ENCODE assay signal across 18 cellular contexts in genomic region chr1:181660621-181661020, GRCh38.
A peak's percentile ranks its signal among the peaks of the same experiment; 100 is the strongest.
DNase-seq lines count a peak whose midpoint lies in the region; ATAC-seq, FAIRE-seq and TF ChIP-seq lines count a peak whose summit lies in the region.
"Had no signal": no experiment of that assay in that cellular context is flagged by ENCODE, and none has a peak within 500 bp of the region (broad histone marks: within the 10 kb centered on the region; RNA-seq: fewer than 3 reads in every experiment).

No MANE protein-coding gene starts in this region.

- no peak overlapping the region for H2AFZ ChIP-seq in astrocyte (ENCODE audit: low read depth, low read length)

- H3K9ac ChIP-seq in astrocyte (ENCODE audit: low read length): no peak overlapping the region
- H3K9ac ChIP-seq: BLaER1 had no signal

- no peak for FAIRE-seq in astrocyte (lab: Jason Lieb, UNC)
- FAIRE-seq: G401.6, GM12892, H54 had no signal

- no peak overlapping the region for H3K27ac ChIP-seq in astrocyte (ENCODE audit: low read depth, low read length)
- no peak overlapping the region for H3K27ac ChIP-seq in esophagus muscularis mucosa (replicated peaks in 1 of 4)
- no peak overlapping the region for H3K27ac ChIP-seq in gastroesophageal sphincter
- no peak overlapping the region for H3K27ac ChIP-seq in thyroid gland
- H3K27ac ChIP-seq: 22Rv1, BLaER1 had no signal

- TF ChIP-seq POLR2A in esophagus muscularis mucosa (IDR thresholded peaks at IDR 0.05; ENCODE audit: low read depth) (no peak), gastroesophageal sphincter (IDR thresholded peaks at IDR 0.05) (no peak), thyroid gland (IDR thresholded peaks at IDR 0.05) (no peak)

- peaks cover 4% of the 10 kb centered on the region for H3K27me3 Mint-ChIP-seq in astrocyte (ENCODE audit: low read depth, unreplicated experiment)

- no peaks in the 10 kb centered on the region for H3K36me3 ChIP-seq in astrocyte (ENCODE audit: insufficient read depth, low read length)
- H3K36me3 ChIP-seq in esophagus muscularis mucosa: no peaks in the 10 kb centered on the region
- no peaks in the 10 kb centered on the region for H3K36me3 ChIP-seq in gastroesophageal sphincter
- H3K36me3 ChIP-seq in thyroid gland: no peaks in the 10 kb centered on the region
- H3K36me3 ChIP-seq: BLaER1 had no signal

- no peaks in the 10 kb centered on the region for H3K36me3 Mint-ChIP-seq in astrocyte (ENCODE audit: low read depth, unreplicated experiment)
- H3K36me3 Mint-ChIP-seq: CD8-positive, alpha-beta memory T cell had no signal

- no peaks in the 10 kb centered on the region for H3K27me3 ChIP-seq in astrocyte (ENCODE audit: insufficient read depth, low read length)
- no peaks in the 10 kb centered on the region for H3K27me3 ChIP-seq in esophagus muscularis mucosa
- no peaks in the 10 kb centered on the region for H3K27me3 ChIP-seq in gastroesophageal sphincter
- H3K27me3 ChIP-seq in thyroid gland: no peaks in the 10 kb centered on the region
- H3K27me3 ChIP-seq: BLaER1 had no signal

- H3K79me2 ChIP-seq in astrocyte (ENCODE audit: insufficient read depth, low read length): no peaks in the 10 kb centered on the region

- H3K4me2 ChIP-seq in astrocyte (ENCODE audit: low read length): no peak overlapping the region
- H3K4me2 ChIP-seq: BLaER1 had no signal

- H3K27ac Mint-ChIP-seq in astrocyte (ENCODE audit: unreplicated experiment): no peak overlapping the region
- H3K27ac Mint-ChIP-seq: CD8-positive, alpha-beta memory T cell had no signal

- H3K4me1 Mint-ChIP-seq in astrocyte (ENCODE audit: low read depth, unreplicated experiment): peaks cover 5% of the 10 kb centered on the region
- H3K4me1 Mint-ChIP-seq: CD8-positive, alpha-beta memory T cell had no signal

- H4K20me1 ChIP-seq in astrocyte (ENCODE audit: insufficient read depth, low read length): no peaks in the 10 kb centered on the region
- H4K20me1 ChIP-seq: BLaER1 had no signal

- DNase-seq in DMS53 (lab: John Stamatoyannopoulos, UW) (peak; percentile 23), DMS53 treated with DMSO at 0.1 percent for 48 hours (lab: John Stamatoyannopoulos, UW; ENCODE audit: unreplicated experiment) (no peak), astrocyte (ENCODE audit: low read depth) (peak; percentile 54), esophagus muscularis mucosa (ENCODE audit: extremely low spot score) (peak; percentile 64), thyroid gland (no peak), NCI-H774 (lab: John Stamatoyannopoulos, UW) (no peak)
- DNase-seq: AML-193; Caco-2; CD8-positive, alpha-beta memory T cell; DMS79 had no signal

- H3K4me1 ChIP-seq in astrocyte (ENCODE audit: insufficient read depth, low read length) (no peaks in the 10 kb centered on the region), esophagus muscularis mucosa (no peaks in the 10 kb centered on the region), gastroesophageal sphincter (no peaks in the 10 kb centered on the region), thyroid gland (no peaks in the 10 kb centered on the region)

- intact Hi-C loops in esophagus muscularis mucosa (cut with DNase I): no loop called here
- intact Hi-C loops in thyroid gland (cut with DNase I): no loop called here

- H3K4me3 Mint-ChIP-seq in astrocyte (ENCODE audit: unreplicated experiment): no peak overlapping the region
- H3K4me3 Mint-ChIP-seq: CD8-positive, alpha-beta memory T cell had no signal

- no peaks in the 10 kb centered on the region for H3K9me3 ChIP-seq in astrocyte (ENCODE audit: insufficient read depth, low read depth, low read length)
- H3K9me3 ChIP-seq in esophagus muscularis mucosa: no peaks in the 10 kb centered on the region
- no peaks in the 10 kb centered on the region for H3K9me3 ChIP-seq in gastroesophageal sphincter
- H3K9me3 ChIP-seq in thyroid gland: no peaks in the 10 kb centered on the region
- H3K9me3 ChIP-seq: BLaER1, Caco-2 had no signal

- no peak for TF ChIP-seq CTCF in astrocyte (IDR thresholded peaks at IDR 0.05; ENCODE audit: insufficient read depth, low read depth, low read length)
- no peak for TF ChIP-seq CTCF in esophagus muscularis mucosa (IDR thresholded peaks at IDR 0.05)
- TF ChIP-seq CTCF in gastroesophageal sphincter (IDR thresholded peaks at IDR 0.05): no peak
- TF ChIP-seq CTCF in thyroid gland (IDR thresholded peaks at IDR 0.05): no peak

- TF ChIP-seq EP300 in esophagus muscularis mucosa (IDR thresholded peaks at IDR 0.05) (no peak), gastroesophageal sphincter (IDR thresholded peaks at IDR 0.05) (no peak)

- 77% methylated on average over 3 of the region's 3 CpGs for WGBS in esophagus muscularis mucosa
- WGBS in gastroesophageal sphincter (ENCODE audit: low coverage in 1 of 2), 2 donors: 100% methylated on average over 1 of the region's 3 CpGs
- WGBS in thyroid gland, 2 donors: 78 to 95% methylated on average over 3 of the region's 3 CpGs

- H3K9me3 Mint-ChIP-seq in astrocyte (ENCODE audit: unreplicated experiment): peaks cover 2% of the 10 kb centered on the region

- ATAC-seq in gastroesophageal sphincter (no peak), GM18873 (IDR thresholded peaks at IDR 0.05; ENCODE audit: low FRiP score, unreplicated experiment) (no peak)
- ATAC-seq: HCT116 had no signal

- no peak overlapping the region for H3K4me3 ChIP-seq in astrocyte (ENCODE audit: insufficient read depth, low read depth, low read length)
- H3K4me3 ChIP-seq in esophagus muscularis mucosa: no peak overlapping the region
- H3K4me3 ChIP-seq in gastroesophageal sphincter: no peak overlapping the region
- H3K4me3 ChIP-seq in thyroid gland (replicated peaks in 1 of 3): no peak overlapping the region
- H3K4me3 ChIP-seq: BLaER1 had no signal

Comparison
In these comparisons a context has a peak if more than half of its experiments do, and no peak if none do; other contexts are left out.
1. DNase-seq: peak in DMS53 (single experiment), astrocyte (single experiment) and esophagus muscularis mucosa (single experiment); none in DMS53 treated with DMSO at 0.1 percent for 48 hours (single experiment), thyroid gland (0 of 2) and NCI-H774 (single experiment).